8 cellular contexts compared by ENCODE assay signal in genomic region chr1:108692724-108693655, GRCh38. TPM values are rescaled to one million over a fixed set of nuclear protein-coding genes. Genes with fewer than 3 reads are reported as not detected.
DNase-seq lines count a peak whose midpoint lies in the region; ATAC-seq, FAIRE-seq and TF ChIP-seq lines count a peak whose summit lies in the region.

No MANE protein-coding gene starts in this region.

- intact Hi-C loops in right lobe of liver (cut with DNase I) = no loop called here

- TF ChIP-seq POLR2A in A549 (IDR thresholded peaks at IDR 0.05; ENCODE audit: low read length) = no peak
- TF ChIP-seq POLR2A in right lobe of liver (IDR thresholded peaks at IDR 0.05) = no peak

- CTCF ChIA-PET in A549 (lab: Yijun Ruan, JAX) = interaction anchor here (0.9 to 2.1 kb wide), 4 partner anchors 52 to 205 kb away, joined by 3 to 8 read pairs (median 4); no protein-coding TSS in a partner anchor

- no peak for TF ChIP-seq EP300 in A549 (IDR thresholded peaks at IDR 0.05)

- H3K4me1 ChIP-seq in A549 = peaks cover 19% of the 10 kb centered on the region; the same call in 2 of the 3 replicates
- peaks cover 0 to 26% (median 7%) of the 10 kb centered on the region in 4 donors for H3K4me1 ChIP-seq in right lobe of liver

- TF ChIP-seq CTCF in A549 (IDR thresholded peaks at IDR 0.05) (0 out of 3 replicates have a peak, but pooled peaks have one; percentile 11), choroid plexus epithelial cell (conservative IDR thresholded peaks at IDR 0.05; ENCODE audit: low read depth, low read length) (peak; percentile 41), right lobe of liver (IDR thresholded peaks at IDR 0.05) (peak in 2 of 4 donors; percentile 4 to 18)

- WGBS in A549 (ENCODE audit: missing lambda C conversion rate) = under 1% methylated on average over 29 of the region's 36 CpGs
- 0% methylated on average over 23 of the region's 36 CpGs for WGBS in right lobe of liver (ENCODE audit: insufficient coverage, low coverage, low lambda C conversion rate, missing lambda C conversion rate)

- H3K36me3 ChIP-seq in right lobe of liver = peaks cover 0 to 25% (median 13%) of the 10 kb centered on the region in 4 donors

- POLR2A ChIA-PET in A549 (lab: Yijun Ruan, JAX) = interaction anchor here (0.5 to 2.7 kb wide), 23 partner anchors 10 to 493 kb away, joined by 3 to 32 read pairs (median 4); partner anchors contain the start of genes EEIG2, GPSM2, HENMT1 and SLC25A24

- H3K9me3 ChIP-seq in A549 = no peaks in the 10 kb centered on the region
- no peaks in the 10 kb centered on the region for H3K9me3 ChIP-seq in right lobe of liver

- H3K27ac ChIP-seq in A549 (peak overlapping the region; percentile 94 to 96), right lobe of liver (peak overlapping the region; percentile 89 to 95 (median 94))

- DNase-seq in A549 (ENCODE audit: low read depth in 1 of 2, low spot score in 1 of 2) (peak; percentile 27 to 71), NCI-H2171 treated with DMSO at 0.1 percent for 48 hours (lab: John Stamatoyannopoulos, UW) (peak; percentile 84), choroid plexus epithelial cell (ENCODE audit: low read depth) (peak; percentile 81), right lobe of liver (peak in 2 of 3 donors; percentile 39 to 54)
- DNase-seq in activated CD4-positive, alpha-beta T cell treated with anti-CD3 and anti-CD28 coated beads for 4 hours = peak; percentile 70 to 73
- peak; percentile 23 to 44 (median 39) for DNase-seq in stimulated activated CD4-positive, alpha-beta T cell treated with anti-CD3 and anti-CD28 coated beads, TNF-alpha, amount 100 ng/mL, for 48 hours (ENCODE audit: low read depth in 3 of 3)

- peak overlapping the region; percentile 82 for H3K4me2 ChIP-seq in A549

- no peak for FAIRE-seq in A549 (lab: Jason Lieb, UNC)

- H3K4me3 ChIP-seq in A549 (peak overlapping the region; percentile 96), choroid plexus epithelial cell (ENCODE audit: low read depth, low read length) (peak overlapping the region; percentile 85), right lobe of liver (peak overlapping the region; percentile 81 to 85 (median 81))

- H3K27me3 ChIP-seq in right lobe of liver = no peaks in the 10 kb centered on the region

- peak; percentile 8 to 24; a peak in 1 of 5 replicates for TF ChIP-seq RAD21 in A549 (conservative IDR thresholded peaks at IDR 0.05 in 1 of 2, IDR thresholded peaks at IDR 0.05 in 1 of 2)

- ATAC-seq in A549 (peak; percentile 69 to 77), GM18517 (IDR thresholded peaks at IDR 0.05; ENCODE audit: unreplicated experiment) (peak; percentile 56), HG03045 (IDR thresholded peaks at IDR 0.05; ENCODE audit: unreplicated experiment) (peak; percentile 66), right lobe of liver (peak; percentile 49 to 58 (median 54))

TF ChIP-seq in A549, 52 proteins besides CTCF, POLR2A, EP300 and RAD21:
- TF ChIP-seq ESRRA (IDR thresholded peaks at IDR 0.05; ENCODE audit: borderline replicate concordance, low read length) (no peak), FOXS1 (CRISPR knock-in tag; IDR thresholded peaks at IDR 0.05) (no peak), EHF (CRISPR knock-in tag; IDR thresholded peaks at IDR 0.05) (no peak), CHD2 (IDR thresholded peaks at IDR 0.05; ENCODE audit: low read length, partially characterized antibody) (no peak), CBX8 (IDR thresholded peaks at IDR 0.05) (no peak), TP53 (CRISPR knock-in tag; IDR thresholded peaks at IDR 0.05) (no peak)
- TF ChIP-seq, protein P1, sequence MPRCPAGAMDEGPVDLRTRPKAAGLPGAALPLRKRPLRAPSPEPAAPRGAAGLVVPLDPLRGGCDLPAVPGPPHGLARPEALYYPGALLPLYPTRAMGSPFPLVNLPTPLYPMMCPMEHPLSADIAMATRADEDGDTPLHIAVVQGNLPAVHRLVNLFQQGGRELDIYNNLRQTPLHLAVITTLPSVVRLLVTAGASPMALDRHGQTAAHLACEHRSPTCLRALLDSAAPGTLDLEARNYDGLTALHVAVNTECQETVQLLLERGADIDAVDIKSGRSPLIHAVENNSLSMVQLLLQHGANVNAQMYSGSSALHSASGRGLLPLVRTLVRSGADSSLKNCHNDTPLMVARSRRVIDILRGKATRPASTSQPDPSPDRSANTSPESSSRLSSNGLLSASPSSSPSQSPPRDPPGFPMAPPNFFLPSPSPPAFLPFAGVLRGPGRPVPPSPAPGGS (IDR thresholded peaks at IDR 0.05) = no peak
TF ChIP-seq in A549: peak in this region for 0.

RNA-seq across cellular contexts. Expression of gene PRPF38B, which starts 0.9 kb away (rescaled TPM):
- polyA plus RNA-seq in A549 (2011; rRNA removed) = 25.8 and 41.6 TPM in 2 replicates
- 11.4 and 12.6 TPM in 2 replicates for polyA plus RNA-seq in A549 (2012; cell fraction: cytosol; rRNA removed)
- polyA plus RNA-seq in A549 (2012; cell fraction: nucleus; rRNA removed) = 19.4 and 25.4 TPM in 2 replicates
- 34.9 to 38.8 TPM (median 36.8 TPM) in 3 replicates for polyA plus RNA-seq in A549 (2017; fragmentation: RNase III; extraction: RNeasy Plus Mini Kit Qiagen cat#74134 plus additional on column Dnase treatment)
- 10.9 and 12.8 TPM in 2 replicates for polyA minus RNA-seq in A549 (2011; rRNA and poly(A)+ RNA removed)
- total RNA-seq in right lobe of liver = 10 to 100 TPM in 5 of 6 experiments, 1 to 10 TPM in 1; 8.6 to 20.3 (median 12.6) TPM

RNA-seq across cellular contexts. Expression of gene FNDC7, which starts 19.7 kb away (rescaled TPM):
- polyA plus RNA-seq in A549 (2011; rRNA removed) (not detected in 2 replicates), A549 (2017; fragmentation: RNase III; extraction: RNeasy Plus Mini Kit Qiagen cat#74134 plus additional on column Dnase treatment) (0.03 TPM in 1 of 3 replicates, not detected in the others)
- 0.03 TPM in 1 of 2 replicates, not detected in the other for polyA plus RNA-seq in A549 (2012; cell fraction: cytosol; rRNA removed)
- polyA plus RNA-seq in A549 (2012; cell fraction: nucleus; rRNA removed) = 0.06 TPM in 1 of 2 replicates, not detected in the other
- 0.19 TPM in 1 of 2 replicates, not detected in the other for polyA minus RNA-seq in A549 (2011; rRNA and poly(A)+ RNA removed)
- total RNA-seq in right lobe of liver = not detected

RNA-seq across cellular contexts. Expression of gene HENMT1, which starts 32.1 kb away (rescaled TPM):
- polyA plus RNA-seq in A549 (2011; rRNA removed) (8.7 and 9.7 TPM in 2 replicates), A549 (2017; fragmentation: RNase III; extraction: RNeasy Plus Mini Kit Qiagen cat#74134 plus additional on column Dnase treatment) (6.8 to 10.3 TPM (median 8.1 TPM) in 3 replicates)
- polyA plus RNA-seq in A549 (2012; cell fraction: cytosol; rRNA removed) = 2.5 and 2.6 TPM in 2 replicates
- polyA plus RNA-seq in A549 (2012; cell fraction: nucleus; rRNA removed) = 0.94 and 1.3 TPM in 2 replicates
- polyA minus RNA-seq in A549 (2011; rRNA and poly(A)+ RNA removed) = 2.1 and 2.3 TPM in 2 replicates
- 1 to 10 TPM in 1 of 6 experiments, under 1 TPM in 5; 0.18 to 1.2 (median 0.70) TPM for total RNA-seq in right lobe of liver

RNA-seq across cellular contexts. Expression of gene STXBP3, which starts 53.5 kb away (rescaled TPM):
- polyA plus RNA-seq in A549 (2011; rRNA removed) (28.1 and 44.8 TPM in 2 replicates), A549 (2017; fragmentation: RNase III; extraction: RNeasy Plus Mini Kit Qiagen cat#74134 plus additional on column Dnase treatment) (30.4 to 43.1 TPM (median 31.7 TPM) in 3 replicates)
- 6.3 and 8.0 TPM in 2 replicates for polyA plus RNA-seq in A549 (2012; cell fraction: cytosol; rRNA removed)
- polyA plus RNA-seq in A549 (2012; cell fraction: nucleus; rRNA removed) = 4.1 and 5.6 TPM in 2 replicates
- 13.7 and 17.2 TPM in 2 replicates for polyA minus RNA-seq in A549 (2011; rRNA and poly(A)+ RNA removed)
- total RNA-seq in right lobe of liver = 10 to 100 TPM; 15.3 to 32.2 (median 22.3) TPM

Comparison
In these comparisons a context has a peak if more than half of its experiments do, and no peak if none do; other contexts are left out.
1. Peak in every context shown above with its lines: DNase-seq, ATAC-seq, H3K4me3 ChIP-seq and H3K27ac ChIP-seq.